1 cellular context compared by ENCODE assay signal in genomic region chr2:218256612-218257350, GRCh38.
TF ChIP-seq lines count a peak whose summit lies in the region.

No MANE protein-coding gene starts in this region.

TF ChIP-seq in HCT116, 20 proteins besides CTCF, POLR2A, EP300 and RAD21 (continued from another document):
- TF ChIP-seq, protein P1, sequence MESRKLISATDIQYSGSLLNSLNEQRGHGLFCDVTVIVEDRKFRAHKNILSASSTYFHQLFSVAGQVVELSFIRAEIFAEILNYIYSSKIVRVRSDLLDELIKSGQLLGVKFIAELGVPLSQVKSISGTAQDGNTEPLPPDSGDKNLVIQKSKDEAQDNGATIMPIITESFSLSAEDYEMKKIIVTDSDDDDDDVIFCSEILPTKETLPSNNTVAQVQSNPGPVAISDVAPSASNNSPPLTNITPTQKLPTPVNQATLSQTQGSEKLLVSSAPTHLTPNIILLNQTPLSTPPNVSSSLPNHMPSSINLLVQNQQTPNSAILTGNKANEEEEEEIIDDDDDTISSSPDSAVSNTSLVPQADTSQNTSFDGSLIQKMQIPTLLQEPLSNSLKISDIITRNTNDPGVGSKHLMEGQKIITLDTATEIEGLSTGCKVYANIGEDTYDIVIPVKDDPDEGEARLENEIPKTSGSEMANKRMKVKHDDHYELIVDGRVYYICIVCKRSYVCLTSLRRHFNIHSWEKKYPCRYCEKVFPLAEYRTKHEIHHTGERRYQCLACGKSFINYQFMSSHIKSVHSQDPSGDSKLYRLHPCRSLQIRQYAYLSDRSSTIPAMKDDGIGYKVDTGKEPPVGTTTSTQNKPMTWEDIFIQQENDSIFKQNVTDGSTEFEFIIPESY (IDR thresholded peaks at IDR 0.05; ENCODE audit: extremely low read depth, insufficient replicate concordance, low read length) = no peak
- TF ChIP-seq ELF1 (IDR thresholded peaks at IDR 0.05; ENCODE audit: borderline replicate concordance, low read depth) = no peak
TF ChIP-seq in HCT116: peak in this region for 0.
